In the genomic region with DNA sequence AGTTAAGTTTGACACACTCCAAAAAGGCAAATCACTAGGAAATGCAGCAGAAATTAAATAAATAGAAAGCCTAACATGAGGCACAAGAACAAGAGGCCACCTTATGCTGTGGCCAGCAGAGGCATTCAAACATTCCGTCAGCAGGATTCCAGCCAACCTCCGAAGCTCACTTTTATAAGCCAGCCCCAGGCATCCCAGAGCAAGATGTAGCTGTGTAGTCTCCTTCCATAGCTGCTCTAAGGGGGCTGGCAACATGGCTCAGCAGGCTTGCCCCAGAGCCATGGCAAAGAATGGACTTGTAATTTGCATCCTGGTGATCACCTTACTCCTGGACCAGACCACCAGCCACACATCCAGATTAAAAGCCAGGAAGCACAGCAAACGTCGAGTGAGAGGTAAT, we compare ENCODE assay signal across 18 cellular contexts. TPM values are rescaled to one million over a fixed set of nuclear protein-coding genes. Genes with fewer than 3 reads are reported as not detected.
DNase-seq lines count a peak whose midpoint lies in the region; ATAC-seq and TF ChIP-seq lines count a peak whose summit lies in the region.
"Had no signal": no experiment of that assay in that cellular context is flagged by ENCODE, and none has a peak within 500 bp of the region (broad histone marks: within the 10 kb centered on the region; RNA-seq: fewer than 3 reads in every experiment).

A gene with protein sequence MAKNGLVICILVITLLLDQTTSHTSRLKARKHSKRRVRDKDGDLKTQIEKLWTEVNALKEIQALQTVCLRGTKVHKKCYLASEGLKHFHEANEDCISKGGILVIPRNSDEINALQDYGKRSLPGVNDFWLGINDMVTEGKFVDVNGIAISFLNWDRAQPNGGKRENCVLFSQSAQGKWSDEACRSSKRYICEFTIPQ (plus strand): TSS at position 202 of the 400 bp plus-strand sequence. CDS start 79 bp downstream, at position 281.

- CTCF ChIA-PET in WTC11 (lab: Charles Lee) = interaction anchor here (0.9 to 1.4 kb wide), 2 partner anchors 20 to 72 kb away, joined by 4 to 8 read pairs; no protein-coding TSS in a partner anchor
- CTCF ChIA-PET in PC-3 (lab: Charles Lee) = no interaction called here

- DNase-seq in GM23338 (ENCODE audit: low spot score) (peak; percentile 37), WTC11 (ENCODE audit: low spot score) (no peak), hepatocyte (ENCODE audit: low spot score) (peak; percentile 19), neural progenitor cell (ENCODE audit: low spot score) (peak; percentile 31), WERI-Rb-1 (no peak), PC-3 (no peak), thyroid gland (no peak)
- DNase-seq: DND-41, GDM1, GOT3, NCI-H187 treated with DMSO at 0.1 percent for 48 hours, NCI-H446, OCI-M1, RPMI8226 had no signal

- H2AFZ ChIP-seq in GM23338 (no peak within 1 kb of the TSS), hepatocyte (no peak within 1 kb of the TSS), neural progenitor cell (replicated peaks) (no peak within 1 kb of the TSS), PC-3 (ENCODE audit: low read length) (no peak within 1 kb of the TSS)

- H3K9me3 Mint-ChIP-seq in GM23338 (no peaks in the 10 kb centered on the region), WTC11 (peaks cover 15% of the 10 kb centered on the region), neural progenitor cell (no peaks in the 10 kb centered on the region)

- no peaks in the 10 kb centered on the region for H3K9me2 ChIP-seq in GM23338 (ENCODE audit: insufficient read depth)
- no peaks in the 10 kb centered on the region for H3K9me2 ChIP-seq in hepatocyte (replicated peaks; ENCODE audit: insufficient read depth)
- no peaks in the 10 kb centered on the region for H3K9me2 ChIP-seq in PC-3 (replicated peaks; ENCODE audit: low read length)

- no peaks in the 10 kb centered on the region for H3F3A ChIP-seq in GM23338 (replicated peaks; ENCODE audit: low read depth)
- H3F3A ChIP-seq in neural progenitor cell (ENCODE audit: low read depth) = no peaks in the 10 kb centered on the region
- no peaks in the 10 kb centered on the region for H3F3A ChIP-seq in PC-3 (ENCODE audit: low read length, unreplicated experiment)

- H3K27me3 ChIP-seq in GM23338 (ENCODE audit: insufficient read depth) = no peaks in the 10 kb centered on the region
- no peaks in the 10 kb centered on the region for H3K27me3 ChIP-seq in hepatocyte
- H3K27me3 ChIP-seq in neural progenitor cell = no peaks in the 10 kb centered on the region
- no peaks in the 10 kb centered on the region for H3K27me3 ChIP-seq in WERI-Rb-1 (ENCODE audit: insufficient read depth, low read depth, severe bottlenecking)
- H3K27me3 ChIP-seq in PC-3 (ENCODE audit: low read length) = 0 out of 2 replicates have a peak, but pooled peaks cover 3% of the 10 kb centered on the region
- no peaks in the 10 kb centered on the region for H3K27me3 ChIP-seq in thyroid gland

- H3K27me3 Mint-ChIP-seq in GM23338 (ENCODE audit: insufficient read depth, low read depth, poor library complexity) (peaks cover 2% of the 10 kb centered on the region), WTC11 (ENCODE audit: low read depth) (no peaks in the 10 kb centered on the region; the same call in 1 of the 2 replicates), neural progenitor cell (ENCODE audit: insufficient read depth, low read depth) (no peaks in the 10 kb centered on the region)

- BruUV-seq in PC-3 (replicated peaks; lab: Mats Ljungman, UMichigan) = no TSS peak

- TF ChIP-seq POLR2A in thyroid gland (IDR thresholded peaks at IDR 0.05) = no peak

- H3K4me1 Mint-ChIP-seq in GM23338 (peaks cover 23% of the 10 kb centered on the region; the same call in 2 of the 3 replicates), WTC11 (peaks cover 25% of the 10 kb centered on the region), neural progenitor cell (peaks cover 11% of the 10 kb centered on the region)
- H3K4me1 Mint-ChIP-seq: IgD-negative memory B cell had no signal

- no peak for TF ChIP-seq CTCF in GM23338 (conservative IDR thresholded peaks at IDR 0.05; ENCODE audit: low read depth in 2 of 2)
- TF ChIP-seq CTCF in WTC11 (IDR thresholded peaks at IDR 0.05) = no peak
- no peak for TF ChIP-seq CTCF in hepatocyte (IDR thresholded peaks at IDR 0.05; ENCODE audit: poor library complexity)
- no peak for TF ChIP-seq CTCF in neural progenitor cell (IDR thresholded peaks at IDR 0.05)
- no peak for TF ChIP-seq CTCF in WERI-Rb-1 (IDR thresholded peaks at IDR 0.05; ENCODE audit: low read depth, low read length)
- no peak for TF ChIP-seq CTCF in PC-3 (conservative IDR thresholded peaks at IDR 0.05; ENCODE audit: low read depth, low read length)
- TF ChIP-seq CTCF in thyroid gland (IDR thresholded peaks at IDR 0.05) = no peak

- 37% methylated on average over 4 of the region's 4 CpGs for WGBS in hepatocyte (ENCODE audit: low lambda C conversion rate, missing lambda C conversion rate)
- WGBS in thyroid gland, 2 donors = 44 to 45% methylated on average over 4 of the region's 4 CpGs

- H3K4me3 Mint-ChIP-seq in GM23338 (no peak within 1 kb of the TSS), WTC11 (no peak within 1 kb of the TSS), neural progenitor cell (no peak within 1 kb of the TSS)
- H3K4me3 Mint-ChIP-seq: IgD-negative memory B cell had no signal

- no peak within 1 kb of the TSS for H3K27ac ChIP-seq in GM23338 (ENCODE audit: low read depth)
- H3K27ac ChIP-seq in hepatocyte = no peak within 1 kb of the TSS
- H3K27ac ChIP-seq in neural progenitor cell = no peak within 1 kb of the TSS
- H3K27ac ChIP-seq in WERI-Rb-1 = no peak within 1 kb of the TSS
- H3K27ac ChIP-seq in PC-3 (ENCODE audit: low read length) = no peak within 1 kb of the TSS
- no peak within 1 kb of the TSS for H3K27ac ChIP-seq in thyroid gland
- H3K27ac ChIP-seq: A549 had no signal

- POLR2A ChIA-PET in WTC11 (lab: Charles Lee) = no interaction called here
- POLR2A ChIA-PET in PC-3 (lab: Charles Lee; ENCODE audit: unreplicated experiment) = no interaction called here

- no peak within 1 kb of the TSS for H3K4me2 ChIP-seq in GM23338
- peak within 1 kb of the TSS; percentile 61 for H3K4me2 ChIP-seq in hepatocyte
- H3K4me2 ChIP-seq in neural progenitor cell = no peak within 1 kb of the TSS
- H3K4me2 ChIP-seq in PC-3 (ENCODE audit: low read length) = no peak within 1 kb of the TSS
- H3K4me2 ChIP-seq: A549 had no signal

- H4K20me1 ChIP-seq in GM23338 (replicated peaks; ENCODE audit: insufficient read depth) (no peaks in the 10 kb centered on the region; the same call in 1 of the 2 replicates), hepatocyte (ENCODE audit: insufficient read depth, poor library complexity, severe bottlenecking) (no peaks in the 10 kb centered on the region), neural progenitor cell (ENCODE audit: low read depth) (no peaks in the 10 kb centered on the region), PC-3 (ENCODE audit: low read length) (no peaks in the 10 kb centered on the region)

- H3K36me3 Mint-ChIP-seq in GM23338 (ENCODE audit: low read depth) (no peaks in the 10 kb centered on the region; the same call in 2 of the 3 replicates), WTC11 (no peaks in the 10 kb centered on the region), neural progenitor cell (no peaks in the 10 kb centered on the region)
- H3K36me3 Mint-ChIP-seq: IgD-negative memory B cell had no signal

- H3K36me3 ChIP-seq in GM23338 (ENCODE audit: insufficient read depth) (no peaks in the 10 kb centered on the region), hepatocyte (replicated peaks; ENCODE audit: insufficient read depth, low read depth) (no peaks in the 10 kb centered on the region), neural progenitor cell (no peaks in the 10 kb centered on the region), WERI-Rb-1 (no peaks in the 10 kb centered on the region), PC-3 (ENCODE audit: low read depth, low read length) (no peaks in the 10 kb centered on the region), thyroid gland (no peaks in the 10 kb centered on the region)

- H3K9me3 ChIP-seq in hepatocyte (ENCODE audit: low read depth) (no peaks in the 10 kb centered on the region), neural progenitor cell (ENCODE audit: low read depth) (no peaks in the 10 kb centered on the region), WERI-Rb-1 (ENCODE audit: severe bottlenecking) (no peaks in the 10 kb centered on the region), PC-3 (ENCODE audit: low read length) (no peaks in the 10 kb centered on the region), thyroid gland (no peaks in the 10 kb centered on the region)
- H3K9me3 ChIP-seq: A549 had no signal

- H3K4me3 ChIP-seq in GM23338 (no peak within 1 kb of the TSS), hepatocyte (no peak within 1 kb of the TSS), neural progenitor cell (no peak within 1 kb of the TSS), WERI-Rb-1 (ENCODE audit: low read depth, low read length) (no peak within 1 kb of the TSS), PC-3 (ENCODE audit: low read length) (no peak within 1 kb of the TSS), thyroid gland (replicated peaks in 1 of 3) (no peak within 1 kb of the TSS)
- H3K4me3 ChIP-seq: A549, GM12878 had no signal

- H3K4me1 ChIP-seq in GM23338 (ENCODE audit: insufficient read depth) = peaks cover 8% of the 10 kb centered on the region
- no peaks in the 10 kb centered on the region for H3K4me1 ChIP-seq in hepatocyte (ENCODE audit: insufficient read depth)
- peaks cover 6% of the 10 kb centered on the region for H3K4me1 ChIP-seq in neural progenitor cell
- H3K4me1 ChIP-seq in PC-3 (ENCODE audit: insufficient read depth, low read length) = no peaks in the 10 kb centered on the region
- no peaks in the 10 kb centered on the region for H3K4me1 ChIP-seq in thyroid gland
- H3K4me1 ChIP-seq: A549 had no signal

- intact Hi-C loops in PC-3 (cut with micrococcal nuclease) = no loop called here
- intact Hi-C loops in thyroid gland (cut with DNase I) = no loop called here

- H3K27ac Mint-ChIP-seq in GM23338 (no peak within 1 kb of the TSS), WTC11 (no peak within 1 kb of the TSS), neural progenitor cell (no peak within 1 kb of the TSS)
- H3K27ac Mint-ChIP-seq: IgD-negative memory B cell had no signal

- peak; percentile 84 for ATAC-seq in GM23338
- peak; percentile 80 for ATAC-seq in WTC11
- ATAC-seq in PC-3 = no peak
- ATAC-seq: A549, GM12878 had no signal

- H3K79me2 ChIP-seq in GM23338 (replicated peaks; ENCODE audit: insufficient read depth) (no peaks in the 10 kb centered on the region), hepatocyte (no peaks in the 10 kb centered on the region), neural progenitor cell (ENCODE audit: low read depth) (no peaks in the 10 kb centered on the region), PC-3 (ENCODE audit: low read length) (no peaks in the 10 kb centered on the region)

- H3K9ac ChIP-seq in neural progenitor cell (no peak within 1 kb of the TSS), PC-3 (ENCODE audit: low read length) (no peak within 1 kb of the TSS)

TF ChIP-seq in GM23338, 12 proteins besides CTCF, POLR2A, EP300 and RAD21 (continues in another document):
- TF ChIP-seq ZNF114 (CRISPR knock-in tag; IDR thresholded peaks at IDR 0.05) = no peak

RNA-seq across cellular contexts. Expression of the gene that starts here (rescaled TPM):
- not detected in 2 replicates for total RNA-seq in GM23338 (2014; rRNA removed; shearing (Covaris generic))
- polyA plus RNA-seq in GM23338 (2016; fragmentation: Nextera tagmentation; extraction: Ambion mirVana) (not detected in 2 replicates), hepatocyte (3.5 and 3.8 TPM in 2 replicates)
- total RNA-seq in WTC11 (2021) (not detected in 3 replicates), hepatocyte (3.5 and 4.7 TPM in 2 replicates), neural progenitor cell (ENCODE audit: low replicate concordance) (not detected in 2 replicates), PC-3 (2014; rRNA removed) (not detected in 2 replicates), thyroid gland (not detected)
- total RNA-seq: GM12878, HT1080 had no signal
- polyA plus RNA-seq: A549, GM12878, IgD-negative memory B cell had no signal

Comparison
In these comparisons a context has a peak if more than half of its experiments do, and no peak if none do; other contexts are left out.
1. Peak in DNase-seq and ATAC-seq in GM23338; RNA of the gene not detected or under 1 TPM.
2. Peak in ATAC-seq in WTC11; RNA of the gene not detected or under 1 TPM.
3. Peak in DNase-seq in neural progenitor cell; RNA of the gene not detected or under 1 TPM.